In genomic region chr5:96756985-96757384, GRCh38 we compare ENCODE assay signal across 21 cellular contexts. TPM values are rescaled to one million over a fixed set of nuclear protein-coding genes. Genes with fewer than 3 reads are reported as not detected.
DNase-seq lines count a peak whose midpoint lies in the region; ATAC-seq and TF ChIP-seq lines count a peak whose summit lies in the region.
"Had no signal": no experiment of that assay in that cellular context is flagged by ENCODE, and none has a peak within 500 bp of the region (broad histone marks: within the 10 kb centered on the region; RNA-seq: fewer than 3 reads in every experiment).

No MANE protein-coding gene starts in this region.

- DNase-seq in AG10803 (ENCODE audit: low read depth), result peak; percentile 24
- DNase-seq in HFFc6, result no peak
- no peak for DNase-seq in left ventricle myocardium inferior
- DNase-seq in natural killer cell treated with Interleukin-12 subunit alpha and Interleukin-12 subunit beta and Interleukin-15 and Interleukin-18, amount 100 ng/mL, for 72 hours (ENCODE audit: low spot score), result no peak
- DNase-seq in C1 segment of cervical spinal cord (lab: John Stamatoyannopoulos, UW), result no peak
- no peak for DNase-seq in brain microvascular endothelial cell
- DNase-seq in EL, result no peak
- DNase-seq in kidney glomerular epithelial cell (lab: John Stamatoyannopoulos, UW), result no peak
- DNase-seq: activated CD4-positive, alpha-beta T cell treated with anti-CD3 and anti-CD28 coated beads for 1 hour; DMS 273 treated with DMSO at 0.1 percent for 48 hours; GF-D8; GOT3; NCI-H1436; NCI-H526; RPMI8226; stimulated activated CD4-positive, alpha-beta T cell treated with anti-CD3 and anti-CD28 coated beads, Interleukin-12 subunit alpha, Interleukin-12 subunit beta, amount 100 ng/mL, for 4 hours; stimulated activated CD8-positive, alpha-beta memory T cell treated with anti-CD3 and anti-CD28 coated beads, Interleukin-4, amount 100 ng/mL, for 48 hours had no signal

- H3K9me3 Mint-ChIP-seq in HFFc6, result no peaks in the 10 kb centered on the region
- no peaks in the 10 kb centered on the region for H3K9me3 Mint-ChIP-seq in natural killer cell treated with Interleukin-12 subunit alpha and Interleukin-12 subunit beta and Interleukin-15 and Interleukin-18, amount 100 ng/mL, for 72 hours
- H3K9me3 Mint-ChIP-seq: activated T-helper 2 cell treated with anti-CD3 and anti-CD28 coated beads, Interferon-gamma antibody, Interleukin-2, Interleukin-4, amounts not matched to agents 10 μg/mL and 5 μg/mL and 100 μg/mL, durations not matched to agents 14 hours and 24 hours and 36 hours; dendritic cell treated with granulocyte-macrophage colony-stimulating factor and Interleukin-4, amounts not matched to agents 40 ng/mL and 50 ng/mL, for 4 days; IgD-negative memory B cell; mesothelial cell of epicardium had no signal

- intact Hi-C loops in left ventricle myocardium inferior (cut with micrococcal nuclease), result loop anchor here (10.0 kb wide), 1 partner anchor 408 kb away; no protein-coding TSS in a partner anchor

- H3K4me3 ChIP-seq in AG10803 (ENCODE audit: low read length) (no peak overlapping the region), left ventricle myocardium inferior (no peak overlapping the region), brain microvascular endothelial cell (ENCODE audit: low read depth, low read length) (no peak overlapping the region)

- peak overlapping the region; percentile 66 for H3K27ac ChIP-seq in left ventricle myocardium inferior (replicated peaks)
- H3K27ac ChIP-seq in brain microvascular endothelial cell, result no peak overlapping the region

- no peak for TF ChIP-seq CTCF in AG10803 (conservative IDR thresholded peaks at IDR 0.05; ENCODE audit: low read length)
- no peak for TF ChIP-seq CTCF in HFFc6 (IDR thresholded peaks at IDR 0.05)
- TF ChIP-seq CTCF in left ventricle myocardium inferior (IDR thresholded peaks at IDR 0.05; ENCODE audit: borderline replicate concordance), result no peak
- TF ChIP-seq CTCF in brain microvascular endothelial cell (IDR thresholded peaks at IDR 0.05; ENCODE audit: low read depth, low read length, missing control alignments), result no peak

- H3K36me3 ChIP-seq in left ventricle myocardium inferior (peaks cover 84% of the 10 kb centered on the region), brain microvascular endothelial cell (replicated peaks) (peaks cover 60% of the 10 kb centered on the region)

- H3K4me1 ChIP-seq in left ventricle myocardium inferior, result peaks cover 53% of the 10 kb centered on the region

- H3K27me3 ChIP-seq in left ventricle myocardium inferior (ENCODE audit: low read depth) (no peaks in the 10 kb centered on the region), brain microvascular endothelial cell (replicated peaks) (no peaks in the 10 kb centered on the region)

- peak; percentile 24 to 52 for ATAC-seq in natural killer cell treated with Interleukin-12 subunit alpha and Interleukin-12 subunit beta and Interleukin-15 and Interleukin-18, amount 100 ng/mL, for 72 hours

- H3K27ac Mint-ChIP-seq in HFFc6, result peak overlapping the region; percentile 48
- H3K27ac Mint-ChIP-seq in natural killer cell treated with Interleukin-12 subunit alpha and Interleukin-12 subunit beta and Interleukin-15 and Interleukin-18, amount 100 ng/mL, for 72 hours, result no peak overlapping the region
- H3K27ac Mint-ChIP-seq: activated T-helper 2 cell treated with anti-CD3 and anti-CD28 coated beads, Interferon-gamma antibody, Interleukin-2, Interleukin-4, amounts not matched to agents 10 μg/mL and 5 μg/mL and 100 μg/mL, durations not matched to agents 14 hours and 24 hours and 36 hours; dendritic cell treated with granulocyte-macrophage colony-stimulating factor and Interleukin-4, amounts not matched to agents 40 ng/mL and 50 ng/mL, for 4 days; IgD-negative memory B cell; mesothelial cell of epicardium had no signal

- no peaks in the 10 kb centered on the region for H3K9me3 ChIP-seq in left ventricle myocardium inferior (replicated peaks)

- H3K4me1 Mint-ChIP-seq in HFFc6 (ENCODE audit: low read depth), result peaks cover 20% of the 10 kb centered on the region
- no peaks in the 10 kb centered on the region for H3K4me1 Mint-ChIP-seq in natural killer cell treated with Interleukin-12 subunit alpha and Interleukin-12 subunit beta and Interleukin-15 and Interleukin-18, amount 100 ng/mL, for 72 hours (ENCODE audit: low read depth in 2 of 2)
- H3K4me1 Mint-ChIP-seq: IgD-negative memory B cell had no signal

- in situ Hi-C loops in brain microvascular endothelial cell (cut with HindIII; ENCODE audit: low pct_ligation_motif_present, low sequenced_read_pairs), result no loop called here

- H3K36me3 Mint-ChIP-seq in HFFc6 (ENCODE audit: low read depth), result peaks cover 32% of the 10 kb centered on the region
- H3K36me3 Mint-ChIP-seq in natural killer cell treated with Interleukin-12 subunit alpha and Interleukin-12 subunit beta and Interleukin-15 and Interleukin-18, amount 100 ng/mL, for 72 hours, result peaks cover 6% of the 10 kb centered on the region

- H3K27me3 Mint-ChIP-seq in HFFc6 (ENCODE audit: insufficient read depth), result peaks cover 3% of the 10 kb centered on the region
- H3K27me3 Mint-ChIP-seq in natural killer cell treated with Interleukin-12 subunit alpha and Interleukin-12 subunit beta and Interleukin-15 and Interleukin-18, amount 100 ng/mL, for 72 hours, result no peaks in the 10 kb centered on the region
- H3K27me3 Mint-ChIP-seq: dendritic cell treated with granulocyte-macrophage colony-stimulating factor and Interleukin-4, amounts not matched to agents 40 ng/mL and 50 ng/mL, for 4 days; IgD-negative memory B cell had no signal

- H3K4me3 Mint-ChIP-seq in HFFc6, result no peak overlapping the region
- no peak overlapping the region for H3K4me3 Mint-ChIP-seq in natural killer cell treated with Interleukin-12 subunit alpha and Interleukin-12 subunit beta and Interleukin-15 and Interleukin-18, amount 100 ng/mL, for 72 hours
- H3K4me3 Mint-ChIP-seq: dendritic cell treated with granulocyte-macrophage colony-stimulating factor and Interleukin-4, amounts not matched to agents 40 ng/mL and 50 ng/mL, for 4 days; IgD-negative memory B cell; mesothelial cell of epicardium had no signal

RNA-seq across cellular contexts. Expression of gene ERAP1, which starts 50.8 kb away (rescaled TPM):
- 10 to 100 TPM; 16.6 to 41.9 (median 36.6) TPM for total RNA-seq in HFFc6 (2021; fragmentation: NEBNext Ultra II Directional; extraction: Animal tissue kit (Norgen Biotek cat#: 25700))
- total RNA-seq in left ventricle myocardium inferior, result 38.4 TPM
- total RNA-seq in natural killer cell treated with Interleukin-12 subunit alpha and Interleukin-12 subunit beta and Interleukin-15 and Interleukin-18, amount 100 ng/mL, for 72 hours, result 100 to 1,000 TPM; 113 to 138 TPM
